In the genomic region with DNA sequence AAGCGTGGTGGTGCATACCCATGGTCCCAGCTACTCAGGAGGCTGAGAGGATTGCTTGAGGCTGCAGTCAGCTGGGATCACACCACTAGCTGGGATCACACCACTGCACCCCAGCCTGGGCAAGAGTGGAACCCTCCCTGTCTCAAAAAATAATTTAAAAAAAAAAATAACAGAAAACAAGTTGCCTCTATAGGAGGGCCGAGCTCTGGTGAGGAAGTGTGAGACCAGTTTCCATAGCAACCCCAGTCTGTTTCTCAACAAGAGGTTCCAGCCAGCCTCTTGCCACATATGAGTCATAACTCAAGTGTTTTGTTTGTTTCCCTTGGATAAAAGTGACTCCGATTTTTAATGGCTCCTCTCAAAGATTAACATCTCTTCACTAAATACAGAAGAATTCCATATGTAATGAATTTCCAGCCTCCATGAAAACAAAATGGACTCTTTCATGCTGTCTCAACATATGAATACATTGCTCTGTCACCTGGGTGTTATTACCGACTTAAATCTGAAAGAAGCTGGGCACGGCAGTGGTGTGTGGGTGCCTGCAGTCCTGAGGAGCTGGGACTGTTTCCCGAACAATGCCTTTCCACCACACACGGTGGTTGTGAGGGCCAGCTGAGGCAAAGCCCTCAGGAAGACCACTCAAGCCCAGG, we compare ENCODE assay signal across 8 cellular contexts. TPM values are rescaled to one million over a fixed set of nuclear protein-coding genes. Genes with fewer than 3 reads are reported as not detected.
DNase-seq lines count a peak whose midpoint lies in the region; ATAC-seq and TF ChIP-seq lines count a peak whose summit lies in the region.

No MANE protein-coding gene starts in this region.

- no peaks in the 10 kb centered on the region for H3K27me3 ChIP-seq in BE2C
- no peaks in the 10 kb centered on the region for H3K27me3 ChIP-seq in endodermal cell (ENCODE audit: control insufficient read depth, insufficient read depth, low read length, poor library complexity, severe bottlenecking)

- ATAC-seq in GM19025 (IDR thresholded peaks at IDR 0.05; ENCODE audit: low read depth, unreplicated experiment) (peak; percentile 92), HG03139 (IDR thresholded peaks at IDR 0.05; ENCODE audit: unreplicated experiment) (peak; percentile 87)
- ATAC-seq in activated CD8-positive, alpha-beta T cell treated with anti-CD3 and anti-CD28 coated beads for 36 hours: peak; percentile 84

- H3K9me3 Mint-ChIP-seq in activated CD8-positive, alpha-beta T cell treated with anti-CD3 and anti-CD28 coated beads for 36 hours: no peaks in the 10 kb centered on the region
- no peaks in the 10 kb centered on the region for H3K9me3 Mint-ChIP-seq in endodermal cell
- no peaks in the 10 kb centered on the region for H3K9me3 Mint-ChIP-seq in mesothelial cell of epicardium

- CTCF ChIA-PET in activated CD8-positive, alpha-beta T cell treated with anti-CD3 and anti-CD28 coated beads for 36 hours (lab: Charles Lee): interaction anchor here (1.3 to 2.7 kb wide), 5 partner anchors 19 to 260 kb away, joined by 3 to 12 read pairs (median 4); partner anchors contain the start of genes CHCHD4 and TMEM43

- POLR2A ChIA-PET in activated CD8-positive, alpha-beta T cell treated with anti-CD3 and anti-CD28 coated beads for 36 hours (lab: Charles Lee): interaction anchor here (0.6 to 3.7 kb wide), 8 partner anchors 9 to 507 kb away, joined by 3 to 23 read pairs (median 4); partner anchors contain the start of genes CCDC174, CHCHD4, LSM3 and TMEM43

- no peaks in the 10 kb centered on the region for H3K27me3 Mint-ChIP-seq in activated CD8-positive, alpha-beta T cell treated with anti-CD3 and anti-CD28 coated beads for 36 hours
- H3K27me3 Mint-ChIP-seq in endodermal cell (ENCODE audit: insufficient read depth): no peaks in the 10 kb centered on the region
- H3K27me3 Mint-ChIP-seq in mesothelial cell of epicardium (ENCODE audit: low read depth): no peaks in the 10 kb centered on the region

- peak overlapping the region; percentile 87 for H3K27ac Mint-ChIP-seq in activated CD8-positive, alpha-beta T cell treated with anti-CD3 and anti-CD28 coated beads for 36 hours
- H3K27ac Mint-ChIP-seq in endodermal cell (peak overlapping the region; percentile 96), mesothelial cell of epicardium (peak overlapping the region; percentile 99)

- H3K27ac ChIP-seq in endodermal cell (ENCODE audit: low read depth, low read length): peak overlapping the region; percentile 85

- H3K4me3 Mint-ChIP-seq in activated CD8-positive, alpha-beta T cell treated with anti-CD3 and anti-CD28 coated beads for 36 hours: peak overlapping the region; percentile 38
- H3K4me3 Mint-ChIP-seq in endodermal cell (no peak overlapping the region), mesothelial cell of epicardium (no peak overlapping the region)

- intact Hi-C loops in activated CD8-positive, alpha-beta T cell treated with anti-CD3 and anti-CD28 coated beads for 36 hours (cut with micrococcal nuclease): loop anchor here (2.0 to 5.0 kb wide), 2 partner anchors 20 to 33 kb away; partner anchors contain the start of genes CHCHD4, LSM3, TMEM43 and XPC

- H3K4me1 Mint-ChIP-seq in activated CD8-positive, alpha-beta T cell treated with anti-CD3 and anti-CD28 coated beads for 36 hours (ENCODE audit: low read depth): peaks cover 43% of the 10 kb centered on the region
- H3K4me1 Mint-ChIP-seq in endodermal cell: peaks cover 17% of the 10 kb centered on the region
- peaks cover 25% of the 10 kb centered on the region for H3K4me1 Mint-ChIP-seq in mesothelial cell of epicardium

- no peaks in the 10 kb centered on the region for H3K4me1 ChIP-seq in BE2C
- peaks cover 10% of the 10 kb centered on the region for H3K4me1 ChIP-seq in endodermal cell (ENCODE audit: control insufficient read depth, insufficient read depth, low read length)

- peak; percentile 49 for DNase-seq in BE2C
- DNase-seq in NCI-H510A treated with DMSO at 0.1 percent for 48 hours (lab: John Stamatoyannopoulos, UW): peak; percentile 89
- peak; percentile 76 for DNase-seq in activated CD8-positive, alpha-beta T cell treated with anti-CD3 and anti-CD28 coated beads for 36 hours
- DNase-seq in endodermal cell: peak; percentile 86
- no peak for DNase-seq in mesothelial cell of epicardium (ENCODE audit: low spot score in 2 of 2, unreplicated experiment in 2 of 2)
- peak; percentile 50 for DNase-seq in stimulated activated naive CD4-positive, alpha-beta T cell treated with Interleukin-2 at 50 U/mL for 16 hours (lab: John Stamatoyannopoulos, UW)

- H3K36me3 ChIP-seq in BE2C: no peaks in the 10 kb centered on the region
- H3K36me3 ChIP-seq in endodermal cell (ENCODE audit: control insufficient read depth, insufficient read depth, low read length): peaks cover 61% of the 10 kb centered on the region

- WGBS in endodermal cell (ENCODE audit: insufficient coverage in 1 of 2, insufficient read length in 1 of 2), 2 experiments: 27 to 58% methylated on average over 3 to 7 of the region's 7 CpGs

- H3K9me3 ChIP-seq in BE2C: no peaks in the 10 kb centered on the region
- H3K9me3 ChIP-seq in endodermal cell (ENCODE audit: control insufficient read depth, low read length): no peaks in the 10 kb centered on the region

- H3K36me3 Mint-ChIP-seq in activated CD8-positive, alpha-beta T cell treated with anti-CD3 and anti-CD28 coated beads for 36 hours (ENCODE audit: low read depth): peaks cover 21% of the 10 kb centered on the region
- peaks cover 50% of the 10 kb centered on the region for H3K36me3 Mint-ChIP-seq in endodermal cell (ENCODE audit: low read depth)
- peaks cover 25% of the 10 kb centered on the region for H3K36me3 Mint-ChIP-seq in mesothelial cell of epicardium

- TF ChIP-seq CTCF in BE2C (IDR thresholded peaks at IDR 0.05; ENCODE audit: low read depth, low read length) (no peak), endodermal cell (conservative IDR thresholded peaks at IDR 0.05) (no peak), mesothelial cell of epicardium (IDR thresholded peaks at IDR 0.05; ENCODE audit: unreplicated experiment) (no peak)
- no peak for TF ChIP-seq CTCF in activated CD8-positive, alpha-beta T cell treated with anti-CD3 and anti-CD28 coated beads for 36 hours (IDR thresholded peaks at IDR 0.05)

- peak overlapping the region; percentile 42 for H3K9ac ChIP-seq in endodermal cell (ENCODE audit: extremely low read depth, low read length, poor library complexity, severe bottlenecking)

- H3K4me3 ChIP-seq in BE2C (ENCODE audit: low read depth, low read length): no peak overlapping the region
- H3K4me3 ChIP-seq in endodermal cell (ENCODE audit: low read length): no peak overlapping the region

RNA-seq across cellular contexts. Expression of gene TMEM43, which starts 19.7 kb away (rescaled TPM):
- 40.3 TPM for polyA plus RNA-seq in BE2C (2012; ENCODE audit: insufficient read depth, insufficient read length, low read depth)
- 10 to 100 TPM; 19.7 to 20.2 TPM for total RNA-seq in activated CD8-positive, alpha-beta T cell treated with anti-CD3 and anti-CD28 coated beads for 36 hours
- 10 to 100 TPM; 28.9 to 39.3 TPM for total RNA-seq in endodermal cell
- 45.4 TPM for polyA plus RNA-seq in endodermal cell (2013, experiment 1 of 2)
- polyA plus RNA-seq in endodermal cell (2013, experiment 2 of 2): 44.9 TPM
- 50.0 to 52.5 TPM (median 51.5 TPM) in 3 replicates for total RNA-seq in mesothelial cell of epicardium

RNA-seq across cellular contexts. Expression of gene CHCHD4, which starts 19.9 kb away (rescaled TPM):
- polyA plus RNA-seq in BE2C (2012; ENCODE audit: insufficient read depth, insufficient read length, low read depth): 24.3 TPM
- total RNA-seq in activated CD8-positive, alpha-beta T cell treated with anti-CD3 and anti-CD28 coated beads for 36 hours: 10 to 100 TPM; 27.6 to 30.2 TPM
- total RNA-seq in endodermal cell: 10 to 100 TPM; 16.2 to 20.5 TPM
- polyA plus RNA-seq in endodermal cell (2013, experiment 1 of 2): 16.4 TPM
- polyA plus RNA-seq in endodermal cell (2013, experiment 2 of 2): 14.7 TPM
- total RNA-seq in mesothelial cell of epicardium: 7.1 to 7.3 TPM (median 7.3 TPM) in 3 replicates

RNA-seq across cellular contexts. Expression of gene XPC, which starts 33.9 kb away (rescaled TPM):
- polyA plus RNA-seq in BE2C (2012; ENCODE audit: insufficient read depth, insufficient read length, low read depth): 11.3 TPM
- total RNA-seq in activated CD8-positive, alpha-beta T cell treated with anti-CD3 and anti-CD28 coated beads for 36 hours: 10 to 100 TPM; 23.5 to 24.8 TPM
- total RNA-seq in endodermal cell (10 to 100 TPM; 33.0 to 40.0 TPM), mesothelial cell of epicardium (47.5 to 52.0 TPM (median 47.8 TPM) in 3 replicates)
- 37.6 TPM for polyA plus RNA-seq in endodermal cell (2013, experiment 1 of 2)
- polyA plus RNA-seq in endodermal cell (2013, experiment 2 of 2): 34.9 TPM

RNA-seq across cellular contexts. Expression of gene LSM3, which starts 34.1 kb away (rescaled TPM):
- polyA plus RNA-seq in BE2C (2012; ENCODE audit: insufficient read depth, insufficient read length, low read depth): 13.3 TPM
- 10 to 100 TPM; 20.0 to 20.5 TPM for total RNA-seq in activated CD8-positive, alpha-beta T cell treated with anti-CD3 and anti-CD28 coated beads for 36 hours
- 10 to 100 TPM; 18.1 to 19.7 TPM for total RNA-seq in endodermal cell
- polyA plus RNA-seq in endodermal cell (2013, experiment 1 of 2): 21.2 TPM
- 21.9 TPM for polyA plus RNA-seq in endodermal cell (2013, experiment 2 of 2)
- total RNA-seq in mesothelial cell of epicardium: 9.6 to 10.9 TPM (median 9.7 TPM) in 3 replicates

Comparison
In these comparisons a context has a peak if more than half of its experiments do, and no peak if none do; other contexts are left out.
1. DNase-seq: peak in BE2C (single experiment), NCI-H510A treated with DMSO at 0.1 percent for 48 hours (single experiment), activated CD8-positive, alpha-beta T cell treated with anti-CD3 and anti-CD28 coated beads for 36 hours (single experiment), endodermal cell (single experiment) and stimulated activated naive CD4-positive, alpha-beta T cell treated with Interleukin-2 at 50 U/mL for 16 hours (single experiment); none in mesothelial cell of epicardium (0 of 2).
2. Peak in every context shown above with its lines, with median percentiles within 50 percentile points of each other: ATAC-seq and H3K27ac Mint-ChIP-seq.